Comparison of ENCODE assay signal across 1 cellular context in the genomic region with DNA sequence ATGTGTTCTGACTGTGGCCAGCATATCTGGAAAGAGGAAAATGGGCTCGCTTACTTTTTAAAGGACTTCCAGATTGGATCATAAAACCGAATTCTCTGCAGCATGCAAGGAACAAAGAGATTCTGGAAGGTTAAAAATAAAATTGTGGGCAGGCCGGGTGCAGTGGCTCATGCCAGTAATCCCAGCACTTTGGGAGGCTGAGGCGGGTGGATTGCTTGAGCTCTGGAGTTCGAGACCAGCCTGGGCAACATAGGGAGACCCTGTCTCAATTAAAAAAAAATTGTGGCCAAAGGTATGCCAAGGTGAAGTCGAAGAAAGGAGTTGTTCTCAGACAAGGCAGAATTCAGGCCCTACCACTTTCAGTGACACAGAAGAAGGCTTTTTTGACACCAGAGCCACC.
TF ChIP-seq lines count a peak whose summit lies in the region.

No MANE protein-coding gene starts in this region.

TF ChIP-seq in SK-N-SH, 30 proteins besides CTCF, POLR2A, EP300 and RAD21 (continued from another document):
- no peak for TF ChIP-seq EZH2phosphoT487 (IDR thresholded peaks at IDR 0.05; ENCODE audit: borderline replicate concordance, low read depth)
- TF ChIP-seq, protein P1, sequence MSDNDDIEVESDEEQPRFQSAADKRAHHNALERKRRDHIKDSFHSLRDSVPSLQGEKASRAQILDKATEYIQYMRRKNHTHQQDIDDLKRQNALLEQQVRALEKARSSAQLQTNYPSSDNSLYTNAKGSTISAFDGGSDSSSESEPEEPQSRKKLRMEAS (IDR thresholded peaks at IDR 0.05; ENCODE audit: low read depth) = no peak
- TF ChIP-seq MEF2A (IDR thresholded peaks at IDR 0.05; ENCODE audit: borderline replicate concordance, low read depth) = no peak
